13 cellular contexts compared by ENCODE assay signal in genomic region chr15:85950101-85950500, GRCh38.
A peak's percentile ranks its signal among the peaks of the same experiment; 100 is the strongest.
DNase-seq lines count a peak whose midpoint lies in the region; ATAC-seq and TF ChIP-seq lines count a peak whose summit lies in the region.
"Had no signal": no experiment of that assay in that cellular context is flagged by ENCODE, and none has a peak within 500 bp of the region (broad histone marks: within the 10 kb centered on the region; RNA-seq: fewer than 3 reads in every experiment).

No MANE protein-coding gene starts in this region.

- no peak overlapping the region for H3K4me3 ChIP-seq in psoas muscle
- H3K4me3 ChIP-seq in coronary artery, result no peak overlapping the region
- H3K4me3 ChIP-seq: esophagus squamous epithelium had no signal

- no peaks in the 10 kb centered on the region for H3K9me3 ChIP-seq in psoas muscle
- H3K9me3 ChIP-seq: esophagus squamous epithelium had no signal

- H3K9me3 Mint-ChIP-seq in CD14-positive monocyte, result peaks cover 0 to 6% (median 2%) of the 10 kb centered on the region in 7 donors

- DNase-seq in psoas muscle (peak; percentile 43 to 80), coronary artery (ENCODE audit: low spot score) (no peak), CD14-positive monocyte (ENCODE audit: low spot score) (no peak), NCI-H2171 (lab: John Stamatoyannopoulos, UW) (no peak), iPS-NIHi7 (ENCODE audit: extremely low spot score) (no peak)
- DNase-seq: activated T-cell treated with anti-CD3 and anti-CD28 coated beads, Interleukin-2, amount 50 U/mL, for 1 hour; Calu3; esophagus squamous epithelium; islet precursor cell had no signal

- H3K27ac Mint-ChIP-seq in CD14-positive monocyte, result no peak overlapping the region
- H3K27ac Mint-ChIP-seq: natural killer cell treated with Interleukin-12 subunit alpha and Interleukin-12 subunit beta and Interleukin-15 and Interleukin-18, amount 100 ng/mL, for 72 hours had no signal

- H3K27me3 ChIP-seq in psoas muscle (ENCODE audit: insufficient read depth in 3 of 3, low read length in 2 of 3), result no peaks in the 10 kb centered on the region

- no peak overlapping the region for H3K4me3 Mint-ChIP-seq in CD14-positive monocyte
- H3K4me3 Mint-ChIP-seq: natural killer cell treated with Interleukin-12 subunit alpha and Interleukin-12 subunit beta and Interleukin-15 and Interleukin-18, amount 100 ng/mL, for 72 hours had no signal

- WGBS in psoas muscle, 3 donors, result 25 to 47% (median 30%) methylated on average over 5 of the region's 5 CpGs

- H3K27ac ChIP-seq in psoas muscle (peak overlapping the region; percentile 58), coronary artery (no peak overlapping the region)
- H3K27ac ChIP-seq: esophagus squamous epithelium had no signal

- TF ChIP-seq CTCF in psoas muscle (IDR thresholded peaks at IDR 0.05), result no peak
- TF ChIP-seq CTCF in coronary artery (IDR thresholded peaks at IDR 0.05), result no peak
- TF ChIP-seq CTCF in CD14-positive monocyte (IDR thresholded peaks at IDR 0.05), result no peak

- H3K4me1 ChIP-seq in psoas muscle, result peaks cover 16% of the 10 kb centered on the region
- H3K4me1 ChIP-seq: esophagus squamous epithelium had no signal

- intact Hi-C loops in psoas muscle (cut with DNase I), result no loop called here
- intact Hi-C loops in CD14-positive monocyte (cut with micrococcal nuclease), result no loop called here

- H3K36me3 ChIP-seq in psoas muscle (ENCODE audit: insufficient read depth in 1 of 2, low read depth in 1 of 2), result no peaks in the 10 kb centered on the region
- H3K36me3 ChIP-seq: esophagus squamous epithelium had no signal

- no peaks in the 10 kb centered on the region for H3K36me3 Mint-ChIP-seq in CD14-positive monocyte
- H3K36me3 Mint-ChIP-seq: natural killer cell treated with Interleukin-12 subunit alpha and Interleukin-12 subunit beta and Interleukin-15 and Interleukin-18, amount 100 ng/mL, for 72 hours had no signal

- no peaks in the 10 kb centered on the region for H3K4me1 Mint-ChIP-seq in CD14-positive monocyte

- peak; percentile 64 for ATAC-seq in GM19324 (IDR thresholded peaks at IDR 0.05; ENCODE audit: low FRiP score, unreplicated experiment)
- ATAC-seq in HG02642 (IDR thresholded peaks at IDR 0.05; ENCODE audit: poor library complexity, unreplicated experiment), result peak; percentile 90
- peak; percentile 81 for ATAC-seq in HG03457 (IDR thresholded peaks at IDR 0.05; ENCODE audit: unreplicated experiment)
- peak; percentile 93 to 99 (median 98) for ATAC-seq in psoas muscle
- ATAC-seq: natural killer cell treated with Interleukin-12 subunit alpha and Interleukin-12 subunit beta and Interleukin-15 and Interleukin-18, amount 100 ng/mL, for 72 hours had no signal

- peaks cover 0 to 3% (median 1%) of the 10 kb centered on the region in 3 donors for H3K27me3 Mint-ChIP-seq in CD14-positive monocyte (ENCODE audit: low read depth in 3 of 3)

Comparison
In these comparisons a context has a peak if more than half of its experiments do, and no peak if none do; other contexts are left out.
1. DNase-seq: peak in psoas muscle (2 of 2); none in coronary artery (single experiment), CD14-positive monocyte (single experiment), NCI-H2171 (single experiment) and iPS-NIHi7 (single experiment).
2. Peak in every context shown above with its lines, with median percentiles within 50 percentile points of each other: ATAC-seq.